Comparison of ENCODE assay signal across 8 cellular contexts in the genomic region with DNA sequence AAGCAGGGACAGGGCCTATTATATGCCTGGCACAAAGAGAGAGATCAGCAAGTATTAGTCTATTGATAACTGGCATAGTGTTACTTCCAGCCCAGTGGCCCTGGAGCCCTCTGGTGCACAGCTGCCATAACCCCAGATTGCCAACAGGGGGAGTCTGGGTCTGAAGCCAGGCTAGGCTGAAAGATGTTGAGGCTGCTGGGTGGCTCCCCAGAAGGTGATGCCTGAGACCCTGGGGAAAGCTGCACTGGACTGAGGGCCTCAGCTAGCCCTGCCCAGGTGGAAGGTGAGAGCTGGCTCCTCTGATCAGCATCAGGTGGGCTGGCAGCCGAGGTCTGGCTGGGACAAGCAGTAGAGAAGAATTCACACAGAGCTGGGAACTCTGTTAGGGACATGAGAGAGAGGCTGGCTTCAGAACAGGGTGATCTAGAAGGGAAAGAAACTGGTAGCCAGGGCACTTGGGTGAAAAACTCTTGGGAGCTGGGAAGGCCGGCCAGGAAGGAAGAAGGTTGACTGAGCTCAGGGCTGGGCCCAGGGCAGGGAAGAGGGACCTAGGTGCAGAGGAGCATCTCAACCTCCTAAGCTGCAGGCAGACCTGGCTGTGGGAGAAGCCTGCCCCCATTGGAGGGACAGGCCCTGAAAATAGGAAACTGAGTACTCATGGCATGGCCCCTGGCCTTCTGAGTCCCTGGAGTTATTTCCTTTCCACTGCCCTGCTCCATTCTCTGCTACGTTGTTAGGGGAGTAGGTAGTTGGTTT. TPM values are rescaled to one million over a fixed set of nuclear protein-coding genes. Genes with fewer than 3 reads are reported as not detected.
DNase-seq lines count a peak whose midpoint lies in the region; ATAC-seq and TF ChIP-seq lines count a peak whose summit lies in the region.

No MANE protein-coding gene starts in this region.

- ATAC-seq in GM18867 (IDR thresholded peaks at IDR 0.05; ENCODE audit: unreplicated experiment) (peak; percentile 86), HG03066 (IDR thresholded peaks at IDR 0.05; ENCODE audit: low read depth, unreplicated experiment) (peak; percentile 81)

- no peak for TF ChIP-seq POLR2A in Peyer's patch (IDR thresholded peaks at IDR 0.05)

- H4K8ac ChIP-seq in neuronal stem cell (ENCODE audit: low read depth, low read length), result no peak overlapping the region

- no peaks in the 10 kb centered on the region for H3K27me3 ChIP-seq in Peyer's patch
- no peaks in the 10 kb centered on the region for H3K27me3 ChIP-seq in neuronal stem cell (ENCODE audit: control insufficient read depth in 3 of 3, insufficient read depth in 3 of 3, low read depth in 1 of 3, low read length in 3 of 3)

- intact Hi-C loops in activated T-helper 2 cell treated with anti-CD3 and anti-CD28 coated beads, Interferon-gamma antibody, Interleukin-2, Interleukin-4, amounts not matched to agents 10 μg/mL and 5 μg/mL and 100 μg/mL, durations not matched to agents 14 hours and 24 hours and 36 hours (cut with micrococcal nuclease), result loop anchor here (1.0 to 5.0 kb wide), 3 partner anchors 29 to 87 kb away; a partner anchor contains a TSS

- H3K36me3 Mint-ChIP-seq in activated T-helper 2 cell treated with anti-CD3 and anti-CD28 coated beads, Interferon-gamma antibody, Interleukin-2, Interleukin-4, amounts not matched to agents 10 μg/mL and 5 μg/mL and 100 μg/mL, durations not matched to agents 14 hours and 24 hours and 36 hours (ENCODE audit: low read depth), result peaks cover 3% of the 10 kb centered on the region

- no peaks in the 10 kb centered on the region for H3K9me3 Mint-ChIP-seq in activated T-helper 2 cell treated with anti-CD3 and anti-CD28 coated beads, Interferon-gamma antibody, Interleukin-2, Interleukin-4, amounts not matched to agents 10 μg/mL and 5 μg/mL and 100 μg/mL, durations not matched to agents 14 hours and 24 hours and 36 hours

- H3K4me3 ChIP-seq in Peyer's patch (no peak overlapping the region), neuronal stem cell (ENCODE audit: low read length in 2 of 2) (no peak overlapping the region)

- no peak overlapping the region for H2BK15ac ChIP-seq in neuronal stem cell (ENCODE audit: low read length)

- peak overlapping the region; percentile 88 for H3K27ac Mint-ChIP-seq in activated T-helper 2 cell treated with anti-CD3 and anti-CD28 coated beads, Interferon-gamma antibody, Interleukin-2, Interleukin-4, amounts not matched to agents 10 μg/mL and 5 μg/mL and 100 μg/mL, durations not matched to agents 14 hours and 24 hours and 36 hours

- H3K79me1 ChIP-seq in neuronal stem cell (ENCODE audit: low read depth, low read length), result no peaks in the 10 kb centered on the region

- H3K4ac ChIP-seq in neuronal stem cell (ENCODE audit: low read length), result no peak overlapping the region

- no peak overlapping the region for H3K9ac ChIP-seq in neuronal stem cell (ENCODE audit: low read depth, low read length, poor library complexity)

- H2AFZ ChIP-seq in neuronal stem cell (ENCODE audit: low read length), result no peak overlapping the region

- no peak overlapping the region for H3K4me2 ChIP-seq in neuronal stem cell (ENCODE audit: insufficient read depth, low read length, poor library complexity, severe bottlenecking)

- H3K4me3 Mint-ChIP-seq in activated T-helper 2 cell treated with anti-CD3 and anti-CD28 coated beads, Interferon-gamma antibody, Interleukin-2, Interleukin-4, amounts not matched to agents 10 μg/mL and 5 μg/mL and 100 μg/mL, durations not matched to agents 14 hours and 24 hours and 36 hours (ENCODE audit: low read depth), result peak overlapping the region; percentile 74

- peaks cover 1% of the 10 kb centered on the region for H3K27me3 Mint-ChIP-seq in activated T-helper 2 cell treated with anti-CD3 and anti-CD28 coated beads, Interferon-gamma antibody, Interleukin-2, Interleukin-4, amounts not matched to agents 10 μg/mL and 5 μg/mL and 100 μg/mL, durations not matched to agents 14 hours and 24 hours and 36 hours (ENCODE audit: low read depth)

- H3K27ac ChIP-seq in Peyer's patch (no peak overlapping the region), neuronal stem cell (replicated peaks; ENCODE audit: low read length) (no peak overlapping the region)

- no peak overlapping the region for H3K14ac ChIP-seq in neuronal stem cell (ENCODE audit: low read length)

- peak; percentile 34 for DNase-seq in AG20443 (ENCODE audit: low spot score)
- DNase-seq in Peyer's patch, result peak; percentile 53 to 76 (median 55)
- DNase-seq in activated T-helper 2 cell treated with anti-CD3 and anti-CD28 coated beads, Interferon-gamma antibody, Interleukin-2, Interleukin-4, amounts not matched to agents 10 μg/mL and 5 μg/mL and 100 μg/mL, durations not matched to agents 14 hours and 24 hours and 36 hours (ENCODE audit: low spot score), result peak; percentile 63
- peak; percentile 15 for DNase-seq in hepatic stellate cell (ENCODE audit: low spot score)
- peak; percentile 40 to 71 (median 48) for DNase-seq in stimulated activated CD4-positive, alpha-beta T cell treated with anti-CD3 and anti-CD28 coated beads, TNF-alpha, amount 100 ng/mL, for 24 hours (ENCODE audit: low read depth in 3 of 3)
- no peak for DNase-seq in neuronal stem cell (ENCODE audit: low spot score)

- H2BK5ac ChIP-seq in neuronal stem cell (ENCODE audit: low read length), result no peak overlapping the region

- H3K4me1 ChIP-seq in Peyer's patch (no peaks in the 10 kb centered on the region), neuronal stem cell (ENCODE audit: control insufficient read depth in 2 of 2, insufficient read depth in 1 of 2, low read depth in 1 of 2, low read length in 2 of 2) (peaks cover 0 to 1% of the 10 kb centered on the region in 2 donors)

- no peak overlapping the region for H2AK5ac ChIP-seq in neuronal stem cell (ENCODE audit: low read depth, low read length)

- H3K9me3 ChIP-seq in Peyer's patch (no peaks in the 10 kb centered on the region), neuronal stem cell (replicated peaks in 1 of 2; ENCODE audit: control insufficient read depth in 2 of 2, insufficient read depth in 1 of 2, low read depth in 1 of 2, low read length in 2 of 2) (peaks cover 0 to 5% of the 10 kb centered on the region in 2 donors)

- no peak overlapping the region for H2BK120ac ChIP-seq in neuronal stem cell (ENCODE audit: low read depth, low read length)

- H3K36me3 ChIP-seq in Peyer's patch (no peaks in the 10 kb centered on the region), neuronal stem cell (replicated peaks in 1 of 2; ENCODE audit: control insufficient read depth in 2 of 2, insufficient read depth in 2 of 2, low read length in 2 of 2) (no peaks in the 10 kb centered on the region)

- no peak overlapping the region for H3K18ac ChIP-seq in neuronal stem cell (ENCODE audit: low read length)

- peaks cover 49% of the 10 kb centered on the region for H3K4me1 Mint-ChIP-seq in activated T-helper 2 cell treated with anti-CD3 and anti-CD28 coated beads, Interferon-gamma antibody, Interleukin-2, Interleukin-4, amounts not matched to agents 10 μg/mL and 5 μg/mL and 100 μg/mL, durations not matched to agents 14 hours and 24 hours and 36 hours (ENCODE audit: low read depth)

- H3K23ac ChIP-seq in neuronal stem cell (ENCODE audit: low read depth, low read length, poor library complexity), result no peak overlapping the region

- H2BK12ac ChIP-seq in neuronal stem cell (ENCODE audit: low read length), result no peak overlapping the region

- peak; percentile 51 to 84 (median 62) for TF ChIP-seq CTCF in Peyer's patch (IDR thresholded peaks at IDR 0.05)

- H4K91ac ChIP-seq in neuronal stem cell (ENCODE audit: low read depth, low read length, poor library complexity), result no peak overlapping the region

- WGBS in neuronal stem cell (ENCODE audit: extremely low coverage in 2 of 2, insufficient read length in 2 of 2, insufficient replicate concordance in 1 of 2), 2 donors, result no CpG with 5 or more reads among the region's 3 CpGs

RNA-seq across cellular contexts. Expression of a gene that starts 3.9 kb away (rescaled TPM):
- total RNA-seq in Peyer's patch, result 1 to 10 TPM in 1 of 4 donors, not detected in 3; 1.2 TPM
- total RNA-seq in activated T-helper 2 cell treated with anti-CD3 and anti-CD28 coated beads, Interferon-gamma antibody, Interleukin-2, Interleukin-4, amounts not matched to agents 10 μg/mL and 5 μg/mL and 100 μg/mL, durations not matched to agents 14 hours and 24 hours and 36 hours, result 12.6 and 14.0 TPM in 2 replicates
- not detected for polyA plus RNA-seq in neuronal stem cell (2013, experiment 1 of 2)
- not detected for polyA plus RNA-seq in neuronal stem cell (2013, experiment 2 of 2)

RNA-seq across cellular contexts. Expression of a gene that starts 28.4 kb away (rescaled TPM):
- total RNA-seq in Peyer's patch, result 1 to 10 TPM in 2 of 4 donors, not detected in 2; 1.1 to 1.9 TPM
- 4,664 and 4,741 TPM in 2 replicates for total RNA-seq in activated T-helper 2 cell treated with anti-CD3 and anti-CD28 coated beads, Interferon-gamma antibody, Interleukin-2, Interleukin-4, amounts not matched to agents 10 μg/mL and 5 μg/mL and 100 μg/mL, durations not matched to agents 14 hours and 24 hours and 36 hours
- not detected for polyA plus RNA-seq in neuronal stem cell (2013, experiment 1 of 2)
- not detected for polyA plus RNA-seq in neuronal stem cell (2013, experiment 2 of 2)

RNA-seq across cellular contexts. Expression of a gene that starts 29.6 kb away (rescaled TPM):
- 1 to 10 TPM in 1 of 4 donors, not detected in 3; 2.0 TPM for total RNA-seq in Peyer's patch
- not detected in 2 replicates for total RNA-seq in activated T-helper 2 cell treated with anti-CD3 and anti-CD28 coated beads, Interferon-gamma antibody, Interleukin-2, Interleukin-4, amounts not matched to agents 10 μg/mL and 5 μg/mL and 100 μg/mL, durations not matched to agents 14 hours and 24 hours and 36 hours
- not detected for polyA plus RNA-seq in neuronal stem cell (2013, experiment 1 of 2)
- not detected for polyA plus RNA-seq in neuronal stem cell (2013, experiment 2 of 2)

Comparison
In these comparisons a context has a peak if more than half of its experiments do, and no peak if none do; other contexts are left out.
1. RNA of a gene that starts 28.4 kb away (total RNA-seq): 4,664 to 4,741 TPM in activated T-helper 2 cell treated with anti-CD3 and anti-CD28 coated beads, Interferon-gamma antibody, Interleukin-2, Interleukin-4, amounts not matched to agents 10 μg/mL and 5 μg/mL and 100 μg/mL, durations not matched to agents 14 hours and 24 hours and 36 hours; 1.1 to 1.9 TPM in Peyer's patch; every median in the first group is over 1,000 times any median in the second.